8 cellular contexts compared by ENCODE assay signal in the genomic region with DNA sequence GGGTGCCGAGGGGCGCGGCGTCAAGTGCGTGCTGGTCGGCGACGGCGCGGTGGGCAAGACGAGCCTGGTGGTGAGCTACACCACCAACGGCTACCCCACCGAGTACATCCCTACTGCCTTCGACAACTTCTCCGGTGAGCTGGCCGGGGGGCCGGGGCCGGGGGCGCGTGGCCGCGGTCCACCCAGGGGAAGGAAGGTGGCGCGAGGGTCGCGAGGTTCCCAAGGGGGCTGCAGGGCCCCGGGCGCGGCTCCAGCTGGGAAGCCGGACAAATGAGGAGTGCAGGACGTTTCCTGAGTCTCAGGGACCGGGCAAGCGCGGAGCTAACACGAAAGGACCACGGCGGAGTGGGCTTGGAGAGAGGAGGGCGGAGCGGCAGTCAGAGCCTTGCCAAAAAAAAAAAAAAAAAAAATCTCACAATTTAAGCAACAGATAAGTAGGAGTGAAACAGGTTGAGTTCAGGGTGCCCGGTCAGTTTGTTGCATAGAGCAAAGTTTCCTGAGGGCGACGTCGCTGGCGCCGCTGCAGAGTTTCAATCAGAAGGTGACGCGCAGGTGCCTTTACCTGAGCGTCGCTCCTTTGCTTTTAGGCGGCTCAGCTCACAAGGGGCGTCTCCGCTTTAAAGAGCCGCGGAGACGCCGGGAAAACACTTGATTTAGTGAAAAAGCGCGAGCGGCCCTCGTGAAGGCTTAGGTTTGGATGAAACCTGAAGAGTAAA. TPM values are rescaled to one million over a fixed set of nuclear protein-coding genes. Genes with fewer than 3 reads are reported as not detected.
DNase-seq lines count a peak whose midpoint lies in the region; ATAC-seq, FAIRE-seq and TF ChIP-seq lines count a peak whose summit lies in the region.

No MANE protein-coding gene starts in this region.

- no peak for TF ChIP-seq POLR2A in esophagus muscularis mucosa (IDR thresholded peaks at IDR 0.05; ENCODE audit: low read depth)

- H3K4me1 Mint-ChIP-seq in natural killer cell = peaks cover 6 to 13% of the 10 kb centered on the region in 2 donors

- peak overlapping the region; percentile 90 to 95 (median 92) for H3K27ac ChIP-seq in esophagus muscularis mucosa (replicated peaks in 1 of 4)

- H3K9ac ChIP-seq in ES-I3 (ENCODE audit: low read depth, low read length) = peak overlapping the region; percentile 75

- peak overlapping the region; percentile 63 for H3K4me3 ChIP-seq in Jurkat, Clone E6-1 (ENCODE audit: low read length)
- H3K4me3 ChIP-seq in esophagus muscularis mucosa = peak overlapping the region; percentile 89 to 97 (median 96)

- no peaks in the 10 kb centered on the region for H3K36me3 Mint-ChIP-seq in natural killer cell

- TF ChIP-seq CTCF in esophagus muscularis mucosa (IDR thresholded peaks at IDR 0.05) (no peak), natural killer cell (IDR thresholded peaks at IDR 0.05) (no peak), D721Med (IDR thresholded peaks at IDR 0.05; ENCODE audit: insufficient read depth, missing control alignments) (no peak)

- H3K27me3 ChIP-seq in esophagus muscularis mucosa = no peaks in the 10 kb centered on the region

- no peak for DNase-seq in Jurkat, Clone E6-1 (ENCODE audit: low read depth, low spot score)
- DNase-seq in activated CD8-positive, alpha-beta memory T cell treated with anti-CD3 and anti-CD28 coated beads, Interleukin-2, amount 50 U/mL, for 4 hours = peak; percentile 30
- DNase-seq in esophagus muscularis mucosa (ENCODE audit: extremely low spot score) (peak; percentile 91), natural killer cell (peak; percentile 18), cerebellar nuclear complex (lab: John Stamatoyannopoulos, UW) (no peak), D721Med (ENCODE audit: insufficient read length, low spot score) (no peak)

- FAIRE-seq in D721Med (lab: Jason Lieb, UNC) = no peak

- no peaks in the 10 kb centered on the region; the same call in 1 of the 2 replicates for H3K36me3 ChIP-seq in ES-I3 (ENCODE audit: insufficient read depth, low read length)
- peaks cover 0 to 21% (median 0%) of the 10 kb centered on the region in 4 donors for H3K36me3 ChIP-seq in esophagus muscularis mucosa

- ATAC-seq in natural killer cell (peak; percentile 6 to 23 (median 20)), HG03378 (IDR thresholded peaks at IDR 0.05; ENCODE audit: unreplicated experiment) (no peak)

- H3K4me1 ChIP-seq in ES-I3 (ENCODE audit: insufficient read depth, low read length) (0 out of 2 replicates have a peak, but pooled peaks cover 8% of the 10 kb centered on the region), esophagus muscularis mucosa (peaks cover 15 to 55% (median 49%) of the 10 kb centered on the region in 4 donors)

- no peak overlapping the region for H3K27ac Mint-ChIP-seq in natural killer cell

- intact Hi-C loops in esophagus muscularis mucosa (cut with DNase I) = loop anchor here (1.0 to 10.0 kb wide), 7 partner anchors 61 to 519 kb away; no protein-coding TSS in a partner anchor
- intact Hi-C loops in natural killer cell (cut with micrococcal nuclease) = loop anchor here (1.0 kb wide), 1 partner anchor 491 kb away; no protein-coding TSS in a partner anchor

- peak overlapping the region; percentile 77 for H3K4me3 Mint-ChIP-seq in natural killer cell

- no peaks in the 10 kb centered on the region for H3K9me3 Mint-ChIP-seq in natural killer cell

- H3K9me3 ChIP-seq in ES-I3 (ENCODE audit: control insufficient read depth, insufficient read depth, low read length) = no peaks in the 10 kb centered on the region
- no peaks in the 10 kb centered on the region for H3K9me3 ChIP-seq in esophagus muscularis mucosa

- peaks cover 19 to 37% of the 10 kb centered on the region in 2 donors for H3K27me3 Mint-ChIP-seq in natural killer cell (ENCODE audit: low read depth in 2 of 2)

- no peak for TF ChIP-seq EP300 in esophagus muscularis mucosa (IDR thresholded peaks at IDR 0.05)

- WGBS in esophagus muscularis mucosa = 6% methylated on average over 33 of the region's 60 CpGs

RNA-seq across cellular contexts. Expression of a gene that starts 0.8 kb away (rescaled TPM):
- polyA plus RNA-seq in Jurkat, Clone E6-1 (2012; ENCODE audit: insufficient read depth, insufficient read length) = 11.7 TPM
- 10 to 100 TPM; 24.1 to 36.0 (median 26.0) TPM for total RNA-seq in esophagus muscularis mucosa
- total RNA-seq in natural killer cell = 1 to 10 TPM in 1 of 3 donors, under 1 TPM in 2; 0.33 to 1.6 (median 0.82) TPM

Comparison
In these comparisons a context has a peak if more than half of its experiments do, and no peak if none do; other contexts are left out.
1. DNase-seq: peak in activated CD8-positive, alpha-beta memory T cell treated with anti-CD3 and anti-CD28 coated beads, Interleukin-2, amount 50 U/mL, for 4 hours (single experiment), esophagus muscularis mucosa (single experiment) and natural killer cell (single experiment); none in Jurkat, Clone E6-1 (single experiment), cerebellar nuclear complex (0 of 2) and D721Med (single experiment).
2. RNA of a gene that starts 0.8 kb away (total RNA-seq): 24.1 to 36.0 TPM in esophagus muscularis mucosa; 0.33 to 1.6 TPM in natural killer cell; every median in the first group is over 4 times any median in the second.